ENCODE assay signal across 1 cellular context in the genomic region with DNA sequence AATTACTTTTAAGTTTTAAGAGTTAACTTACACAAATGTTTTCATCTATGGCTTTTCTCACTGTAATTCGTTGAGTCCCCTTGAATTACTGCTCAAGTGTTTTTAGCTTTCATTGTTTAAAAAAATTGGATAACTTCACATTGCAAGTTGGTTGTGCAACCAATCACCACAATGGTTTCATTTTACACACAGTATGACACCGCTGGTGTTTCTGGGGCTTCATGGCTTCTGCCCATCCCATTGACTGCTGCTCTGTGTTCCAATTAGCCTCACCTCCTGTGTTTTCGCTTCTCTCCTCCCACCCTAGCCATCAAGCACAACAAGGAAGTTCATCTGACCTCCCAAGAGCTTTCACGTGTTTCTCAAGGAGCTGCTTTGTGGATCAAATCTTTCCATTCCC.
TF ChIP-seq lines count a peak whose summit lies in the region.

No MANE protein-coding gene starts in this region.

TF ChIP-seq in H1, 55 proteins besides CTCF, POLR2A, EP300 and RAD21 (continued from another document):
- TF ChIP-seq, protein P1, sequence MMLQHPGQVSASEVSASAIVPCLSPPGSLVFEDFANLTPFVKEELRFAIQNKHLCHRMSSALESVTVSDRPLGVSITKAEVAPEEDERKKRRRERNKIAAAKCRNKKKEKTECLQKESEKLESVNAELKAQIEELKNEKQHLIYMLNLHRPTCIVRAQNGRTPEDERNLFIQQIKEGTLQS (IDR thresholded peaks at IDR 0.05; ENCODE audit: insufficient read depth, low read depth, low read length), result no peak
- TF ChIP-seq, protein P2, sequence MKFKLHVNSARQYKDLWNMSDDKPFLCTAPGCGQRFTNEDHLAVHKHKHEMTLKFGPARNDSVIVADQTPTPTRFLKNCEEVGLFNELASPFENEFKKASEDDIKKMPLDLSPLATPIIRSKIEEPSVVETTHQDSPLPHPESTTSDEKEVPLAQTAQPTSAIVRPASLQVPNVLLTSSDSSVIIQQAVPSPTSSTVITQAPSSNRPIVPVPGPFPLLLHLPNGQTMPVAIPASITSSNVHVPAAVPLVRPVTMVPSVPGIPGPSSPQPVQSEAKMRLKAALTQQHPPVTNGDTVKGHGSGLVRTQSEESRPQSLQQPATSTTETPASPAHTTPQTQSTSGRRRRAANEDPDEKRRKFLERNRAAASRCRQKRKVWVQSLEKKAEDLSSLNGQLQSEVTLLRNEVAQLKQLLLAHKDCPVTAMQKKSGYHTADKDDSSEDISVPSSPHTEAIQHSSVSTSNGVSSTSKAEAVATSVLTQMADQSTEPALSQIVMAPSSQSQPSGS (IDR thresholded peaks at IDR 0.05; ENCODE audit: low read length), result no peak
- TF ChIP-seq JUND (IDR thresholded peaks at IDR 0.05; ENCODE audit: low read length) (no peak), SIX5 (IDR thresholded peaks at IDR 0.05; ENCODE audit: low read depth, low read length) (no peak), SP1 (IDR thresholded peaks at IDR 0.05; ENCODE audit: low read depth, low read length) (no peak)
